In genomic region chr11:112225753-112226061, GRCh38 we compare ENCODE assay signal across 9 cellular contexts. TPM values are rescaled to one million over a fixed set of nuclear protein-coding genes. Genes with fewer than 3 reads are reported as not detected.
DNase-seq lines count a peak whose midpoint lies in the region; ATAC-seq, FAIRE-seq and TF ChIP-seq lines count a peak whose summit lies in the region.
"Had no signal": no experiment of that assay in that cellular context is flagged by ENCODE, and none has a peak within 500 bp of the region (broad histone marks: within the 10 kb centered on the region; RNA-seq: fewer than 3 reads in every experiment).

No MANE protein-coding gene starts in this region.

- no peaks in the 10 kb centered on the region for H3K9me2 ChIP-seq in Karpas-422 (replicated peaks; ENCODE audit: insufficient read depth, low read length)

- peaks cover 35% of the 10 kb centered on the region for H3K36me3 Mint-ChIP-seq in dendritic cell treated with granulocyte-macrophage colony-stimulating factor and Interleukin-4, amounts not matched to agents 40 ng/mL and 50 ng/mL, for 4 days (ENCODE audit: low read depth)

- H3K4me1 ChIP-seq in ACC112 (ENCODE audit: control insufficient read depth, insufficient read depth, low read length, unreplicated experiment): peaks cover 16% of the 10 kb centered on the region
- peaks cover 9% of the 10 kb centered on the region for H3K4me1 ChIP-seq in Karpas-422 (ENCODE audit: low read length)

- peak overlapping the region; percentile 93 for H3K27ac ChIP-seq in ACC112 (ENCODE audit: low read depth, low read length)
- no peak overlapping the region for H3K27ac ChIP-seq in Karpas-422 (ENCODE audit: low read length)

- H3K79me2 ChIP-seq in ACC112 (ENCODE audit: control insufficient read depth, insufficient read depth, low read length, unreplicated experiment) (peaks cover 25% of the 10 kb centered on the region), Karpas-422 (ENCODE audit: low read length) (peaks cover 26% of the 10 kb centered on the region)

- H3K9me3 Mint-ChIP-seq in dendritic cell treated with granulocyte-macrophage colony-stimulating factor and Interleukin-4, amounts not matched to agents 40 ng/mL and 50 ng/mL, for 4 days: no peaks in the 10 kb centered on the region

- H3K9me3 ChIP-seq in Karpas-422 (ENCODE audit: low read length): no peaks in the 10 kb centered on the region

- H3K36me3 ChIP-seq in ACC112 (ENCODE audit: insufficient read depth, low read length) (peaks cover 7% of the 10 kb centered on the region; the same call in 1 of the 2 replicates), Karpas-422 (ENCODE audit: insufficient read depth, low read length) (0 out of 2 replicates have a peak, but pooled peaks cover 3% of the 10 kb centered on the region)

- FAIRE-seq in GM19239 (lab: Jason Lieb, UNC) (no peak), GM12892 (lab: Jason Lieb, UNC) (no peak)
- FAIRE-seq: endometrium had no signal

- H4K20me1 ChIP-seq in Karpas-422 (ENCODE audit: insufficient read depth, low read depth, low read length): no peaks in the 10 kb centered on the region

- DNase-seq in Karpas-422: no peak
- peak; percentile 24 for DNase-seq in mucosa of gallbladder (ENCODE audit: low spot score)
- no peak for DNase-seq in GM19239 (ENCODE audit: insufficient read length, low spot score)
- no peak for DNase-seq in GM12892 (ENCODE audit: insufficient read length)
- no peak for DNase-seq in kidney glomerular epithelial cell (lab: John Stamatoyannopoulos, UW)

- H3K4me2 ChIP-seq in Karpas-422 (ENCODE audit: low read depth, low read length, poor library complexity, severe bottlenecking): peak overlapping the region; percentile 91

- H3K4me3 ChIP-seq in ACC112 (ENCODE audit: low read depth, low read length) (peak overlapping the region; percentile 86), Karpas-422 (ENCODE audit: low read length) (peak overlapping the region; percentile 82)

- no peaks in the 10 kb centered on the region for H3K27me3 Mint-ChIP-seq in dendritic cell treated with granulocyte-macrophage colony-stimulating factor and Interleukin-4, amounts not matched to agents 40 ng/mL and 50 ng/mL, for 4 days

- H2AFZ ChIP-seq in ACC112 (ENCODE audit: low read length, unreplicated experiment): peak overlapping the region; percentile 99
- peak overlapping the region; percentile 56 for H2AFZ ChIP-seq in Karpas-422 (ENCODE audit: low read length)

- peak overlapping the region; percentile 81 for H3K9ac ChIP-seq in Karpas-422 (ENCODE audit: low read length)

- H3K4me3 Mint-ChIP-seq in dendritic cell treated with granulocyte-macrophage colony-stimulating factor and Interleukin-4, amounts not matched to agents 40 ng/mL and 50 ng/mL, for 4 days: peak overlapping the region; percentile 86

- no peaks in the 10 kb centered on the region for H3K27me3 ChIP-seq in ACC112 (ENCODE audit: insufficient read depth, low read length)
- H3K27me3 ChIP-seq in Karpas-422 (ENCODE audit: low read length): no peaks in the 10 kb centered on the region

- ATAC-seq in GM21423 (IDR thresholded peaks at IDR 0.05; ENCODE audit: unreplicated experiment): no peak

- intact Hi-C loops in dendritic cell treated with granulocyte-macrophage colony-stimulating factor and Interleukin-4, amounts not matched to agents 40 ng/mL and 50 ng/mL, for 4 days (cut with micrococcal nuclease): loop anchor here (1.0 to 5.0 kb wide), 3 partner anchors 139 to 1087 kb away; partner anchors contain the start of genes SDHD, TIMM8B and TTC12

- TF ChIP-seq POLR2A in GM12892 (IDR thresholded peaks at IDR 0.05; ENCODE audit: low read depth, low read length): no peak

- H3K4me1 Mint-ChIP-seq in dendritic cell treated with granulocyte-macrophage colony-stimulating factor and Interleukin-4, amounts not matched to agents 40 ng/mL and 50 ng/mL, for 4 days (ENCODE audit: low read depth): peaks cover 24% of the 10 kb centered on the region

- peak overlapping the region; percentile 98 for H3K27ac Mint-ChIP-seq in dendritic cell treated with granulocyte-macrophage colony-stimulating factor and Interleukin-4, amounts not matched to agents 40 ng/mL and 50 ng/mL, for 4 days

RNA-seq across cellular contexts. Expression of gene PTS, which starts 0.5 kb away (rescaled TPM):
- total RNA-seq in Karpas-422 (2014; rRNA removed; shearing (Covaris generic); ENCODE audit: low replicate concordance): 11.4 and 28.6 TPM in 2 replicates
- total RNA-seq in mucosa of gallbladder: 39.9 TPM
- 14.1 TPM for polyA plus RNA-seq in GM12892 (2012; ENCODE audit: missing spikeins)

RNA-seq across cellular contexts. Expression of gene PLET1, which starts 35.0 kb away (rescaled TPM):
- total RNA-seq in Karpas-422 (2014; rRNA removed; shearing (Covaris generic); ENCODE audit: low replicate concordance): not detected in 2 replicates
- not detected for total RNA-seq in mucosa of gallbladder
- not detected for polyA plus RNA-seq in GM12892 (2012; ENCODE audit: missing spikeins)

RNA-seq across cellular contexts. Expression of gene BCO2, which starts 50.4 kb away (rescaled TPM):
- 0.40 and 1.1 TPM in 2 replicates for total RNA-seq in Karpas-422 (2014; rRNA removed; shearing (Covaris generic); ENCODE audit: low replicate concordance)
- total RNA-seq in mucosa of gallbladder: 27.2 TPM
- 0.98 TPM for polyA plus RNA-seq in GM12892 (2012; ENCODE audit: missing spikeins)

RNA-seq across cellular contexts. Expression of gene TEX12, which starts 58.5 kb away (rescaled TPM):
- not detected in 2 replicates for total RNA-seq in Karpas-422 (2014; rRNA removed; shearing (Covaris generic); ENCODE audit: low replicate concordance)
- not detected for total RNA-seq in mucosa of gallbladder
- 0.64 TPM for polyA plus RNA-seq in GM12892 (2012; ENCODE audit: missing spikeins)

Comparison
In these comparisons a context has a peak if more than half of its experiments do, and no peak if none do; other contexts are left out.
1. RNA of gene BCO2, which starts 50.4 kb away (total RNA-seq): 27.2 TPM in mucosa of gallbladder (single experiment); 0.40 to 1.1 TPM in Karpas-422; every median in the first group is over 10 times any median in the second.